32 cellular contexts compared by ENCODE assay signal in genomic region chr19:3623716-3624115, GRCh38. TPM values are rescaled to one million over a fixed set of nuclear protein-coding genes. Genes with fewer than 3 reads are reported as not detected.
"Had no signal": no experiment of that assay in that cellular context is flagged by ENCODE, and none has a peak within 500 bp of the region (broad histone marks: within the 10 kb centered on the region; RNA-seq: fewer than 3 reads in every experiment).

No MANE protein-coding gene starts in this region.

- H3K27ac Mint-ChIP-seq: activated CD8-positive, alpha-beta memory T cell treated with anti-CD3 and anti-CD28 coated beads, Interleukin-2, amount 10 ng/mL, durations not matched to agents 7 days and 5 days; activated T-helper 2 cell treated with anti-CD3 and anti-CD28 coated beads, Interferon-gamma antibody, Interleukin-2, Interleukin-4, amounts not matched to agents 10 μg/mL and 5 μg/mL and 100 μg/mL, durations not matched to agents 14 hours and 24 hours and 36 hours; stimulated activated memory B cell treated with anti-CD40 and anti-IgM and Interleukin-4, amounts not matched to agents 10 μg/mL and 1 μg/mL and 100 μg/mL, for 72 hours had no signal

- H3K4me3 ChIP-seq: body of pancreas, cardiac muscle cell, colonic mucosa, gastroesophageal sphincter, hepatocyte, psoas muscle, sigmoid colon, upper lobe of left lung, vagina had no signal

- H3K27me3 Mint-ChIP-seq: activated CD4-positive, alpha-beta T cell treated with anti-CD3 and anti-CD28 coated beads, Interleukin-2, amount 10 ng/mL, durations not matched to agents 7 days and 5 days; activated CD8-positive, alpha-beta memory T cell treated with anti-CD3 and anti-CD28 coated beads, Interleukin-2, amount 10 ng/mL, durations not matched to agents 7 days and 5 days; activated naive CD4-positive, alpha-beta T cell treated with anti-CD3 and anti-CD28 coated beads, Interleukin-2, amount 50 U/mL, for 24 hours; stimulated activated memory B cell treated with anti-CD40 and anti-IgM and Interleukin-4, amounts not matched to agents 10 μg/mL and 1 μg/mL and 100 μg/mL, for 72 hours; stimulated activated naive CD8-positive, alpha-beta T cell treated with anti-CD3 and anti-CD28 coated beads, Interleukin-15, amount 100 ng/mL, for 72 hours had no signal

- H3K27ac ChIP-seq: body of pancreas, cardiac muscle cell, colonic mucosa, gastroesophageal sphincter, hepatocyte, parathyroid adenoma, psoas muscle, sigmoid colon, upper lobe of left lung, vagina had no signal

- H3K9ac ChIP-seq: parathyroid adenoma had no signal

- H3K9me3 Mint-ChIP-seq: activated CD4-positive, alpha-beta T cell treated with anti-CD3 and anti-CD28 coated beads, Interleukin-2, amount 10 ng/mL, durations not matched to agents 7 days and 5 days; activated naive CD4-positive, alpha-beta T cell treated with anti-CD3 and anti-CD28 coated beads, Interleukin-2, amount 50 U/mL, for 24 hours; activated T-helper 2 cell treated with anti-CD3 and anti-CD28 coated beads, Interferon-gamma antibody, Interleukin-2, Interleukin-4, amounts not matched to agents 10 μg/mL and 5 μg/mL and 100 μg/mL, durations not matched to agents 14 hours and 24 hours and 36 hours; nephron progenitor cell; stimulated activated memory B cell treated with anti-CD40 and anti-IgM and Interleukin-4, amounts not matched to agents 10 μg/mL and 1 μg/mL and 100 μg/mL, for 72 hours; stimulated activated naive CD8-positive, alpha-beta T cell treated with anti-CD3 and anti-CD28 coated beads, Interleukin-15, amount 100 ng/mL, for 72 hours; WTC11 had no signal

- H3K9me3 ChIP-seq: body of pancreas, colonic mucosa, gastroesophageal sphincter, psoas muscle, sigmoid colon, upper lobe of left lung, vagina had no signal

- H2AFZ ChIP-seq: hepatocyte, parathyroid adenoma had no signal

- H3K36me3 ChIP-seq: cardiac muscle cell, colonic mucosa had no signal

- H3K27me3 ChIP-seq: body of pancreas, cardiac muscle cell, colonic mucosa, gastroesophageal sphincter, hepatocyte, sigmoid colon, upper lobe of left lung, vagina had no signal

- FAIRE-seq: endothelial cell of umbilical vein, small intestine had no signal

- ATAC-seq: activated CD8-positive, alpha-beta memory T cell treated with anti-CD3 and anti-CD28 coated beads, Interleukin-2, amount 10 ng/mL, durations not matched to agents 7 days and 5 days; activated CD8-positive, alpha-beta T cell treated with anti-CD3 and anti-CD28 coated beads, Interleukin-2, amount 10 ng/mL, durations not matched to agents 7 days and 5 days; body of pancreas; gastroesophageal sphincter; left cardiac atrium; left ventricle myocardium superior; psoas muscle; stimulated activated memory B cell treated with anti-CD40 and anti-IgM and Interleukin-4, amounts not matched to agents 10 μg/mL and 1 μg/mL and 100 μg/mL, for 72 hours; stimulated activated naive CD8-positive, alpha-beta T cell treated with anti-CD3 and anti-CD28 coated beads, Interleukin-15, amount 100 ng/mL, for 72 hours; WTC11 had no signal

- H3K4me2 ChIP-seq: hepatocyte had no signal

- DNase-seq: activated CD4-positive, alpha-beta T cell treated with anti-CD3 and anti-CD28 coated beads for 1 hour; activated CD4-positive, alpha-beta T cell treated with anti-CD3 and anti-CD28 coated beads, Interleukin-2, amount 10 ng/mL, durations not matched to agents 7 days and 5 days; activated CD8-positive, alpha-beta memory T cell treated with anti-CD3 and anti-CD28 coated beads, Interleukin-2, amount 10 ng/mL, durations not matched to agents 7 days and 5 days; activated CD8-positive, alpha-beta T cell treated with anti-CD3 and anti-CD28 coated beads, Interleukin-2, amount 10 ng/mL, durations not matched to agents 7 days and 5 days; aorta; body of pancreas; cerebellar nuclear complex; colonic mucosa; effector memory CD4-positive, alpha-beta T cell; islet precursor cell; left cardiac atrium; left ventricle myocardium superior; nephron progenitor cell; psoas muscle; sigmoid colon; small intestine; stimulated activated CD4-positive, alpha-beta T cell treated with anti-CD3 and anti-CD28 coated beads, Interleukin-4, amount 100 ng/mL, for 24 hours; stimulated activated naive CD8-positive, alpha-beta T cell treated with anti-CD3 and anti-CD28 coated beads, Interleukin-15, amount 100 ng/mL, for 72 hours; substantia nigra; SW 1271; T-helper 2 cell had no signal

RNA-seq across cellular contexts. Expression of gene GIPC3, which starts 38.4 kb away (rescaled TPM):
- total RNA-seq: hepatocyte had no signal
